In genomic region chr7:134019251-134019650, GRCh38 we compare ENCODE assay signal across 8 cellular contexts.
"Had no signal": no experiment of that assay in that cellular context is flagged by ENCODE, and none has a peak within 500 bp of the region (broad histone marks: within the 10 kb centered on the region; RNA-seq: fewer than 3 reads in every experiment).

No MANE protein-coding gene starts in this region.

- DNase-seq: GDM1, GF-D8 had no signal

- FAIRE-seq: G401.6, GM12878, GM12891, GM12892, GM18507, GM19239 had no signal

- ATAC-seq: GM12878 had no signal

- H3K4me3 ChIP-seq: GM12878 had no signal
